In the genomic region with DNA sequence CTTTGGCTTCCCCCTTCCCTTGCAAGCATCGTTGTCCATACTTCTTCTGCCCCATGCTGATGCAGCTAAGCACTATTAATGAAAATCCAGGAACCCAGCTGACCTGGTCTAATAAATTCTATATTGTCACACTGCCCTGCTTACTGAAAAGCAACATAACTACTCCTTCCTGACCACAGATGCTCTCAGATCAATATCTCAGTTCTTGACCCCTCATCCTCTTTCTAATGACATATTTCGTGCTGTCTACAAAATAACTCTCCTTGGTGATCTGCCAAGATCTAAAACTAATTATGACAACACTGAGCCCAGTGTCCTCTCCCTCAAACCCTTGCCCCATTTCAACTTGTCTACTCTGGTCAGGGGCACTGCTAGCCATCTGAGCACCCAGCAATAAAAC, we compare ENCODE assay signal across 21 cellular contexts.
DNase-seq lines count a peak whose midpoint lies in the region; ATAC-seq, FAIRE-seq and TF ChIP-seq lines count a peak whose summit lies in the region.
"Had no signal": no experiment of that assay in that cellular context is flagged by ENCODE, and none has a peak within 500 bp of the region (broad histone marks: within the 10 kb centered on the region; RNA-seq: fewer than 3 reads in every experiment).

No MANE protein-coding gene starts in this region.

- H3K4me3 ChIP-seq in bronchial epithelial cell (ENCODE audit: low read depth, low read length) (no peak overlapping the region), small intestine (ENCODE audit: low read depth in 1 of 2, low read length in 2 of 2) (no peak overlapping the region)
- H3K4me3 ChIP-seq: Peyer's patch, SK-N-MC had no signal

- ATAC-seq in GM21786 (IDR thresholded peaks at IDR 0.05; ENCODE audit: unreplicated experiment) (peak; percentile 43), HG03097 (IDR thresholded peaks at IDR 0.05; ENCODE audit: low FRiP score, unreplicated experiment) (no peak)

- DNase-seq in GM12892 (ENCODE audit: insufficient read length) (no peak), HT-29 (ENCODE audit: low spot score) (peak; percentile 23), bronchial epithelial cell (ENCODE audit: low read depth) (no peak), small intestine (no peak), activated gamma-delta T cell treated with Interleukin-2 at 50 U/mL for 16 hours (no peak)
- DNase-seq: HCEC 1CT, MM.1S, NCI-H1417, NCI-H1694, NCI-H2029 treated with DMSO at 0.1 percent for 48 hours, NCI-H446 treated with DMSO at 0.1 percent for 48 hours, NCI-H526, NCI-H82, Peyer's patch, SHP77 treated with DMSO at 0.1 percent for 48 hours had no signal

- no peaks in the 10 kb centered on the region for H3K9me3 ChIP-seq in small intestine (ENCODE audit: control insufficient read depth, low read depth)
- H3K9me3 ChIP-seq: Peyer's patch had no signal

- H3K36me3 ChIP-seq in bronchial epithelial cell (ENCODE audit: control insufficient read depth, insufficient read depth, low read length), result no peaks in the 10 kb centered on the region
- no peaks in the 10 kb centered on the region for H3K36me3 ChIP-seq in small intestine (ENCODE audit: control insufficient read depth in 2 of 2, insufficient read depth in 2 of 2, low read length in 2 of 2)
- H3K36me3 ChIP-seq: Peyer's patch had no signal

- FAIRE-seq in GM12892 (lab: Jason Lieb, UNC) (peak; percentile 65), bronchial epithelial cell (lab: Jason Lieb, UNC) (peak; percentile 81), small intestine (lab: Jason Lieb, UNC) (no peak)
- FAIRE-seq: D721Med, H1 had no signal

- H3K4me1 ChIP-seq in small intestine (ENCODE audit: control insufficient read depth in 2 of 2, insufficient read depth in 1 of 2, low read depth in 1 of 2, low read length in 1 of 2), result no peaks in the 10 kb centered on the region
- H3K4me1 ChIP-seq: Peyer's patch had no signal

- H3K27ac ChIP-seq in small intestine (ENCODE audit: low read depth in 1 of 2, low read length in 1 of 2), result no peak overlapping the region
- H3K27ac ChIP-seq: KMS-11, Peyer's patch, SK-N-MC had no signal

- no peak for TF ChIP-seq POLR2A in GM12892 (IDR thresholded peaks at IDR 0.05; ENCODE audit: low read depth, low read length)

- H3K27me3 ChIP-seq in bronchial epithelial cell (ENCODE audit: control insufficient read depth, insufficient read depth, low read length) (no peaks in the 10 kb centered on the region), small intestine (ENCODE audit: control insufficient read depth in 2 of 2, insufficient read depth in 2 of 2, low read length in 2 of 2) (no peaks in the 10 kb centered on the region)
- H3K27me3 ChIP-seq: Peyer's patch had no signal

- TF ChIP-seq CTCF in bronchial epithelial cell (IDR thresholded peaks at IDR 0.05; ENCODE audit: insufficient read depth, low read length, severe bottlenecking), result no peak

- WGBS in small intestine, 3 donors, result 63 to 70% (median 63%) methylated on average over 2 of the region's 2 CpGs
